ENCODE assay signal across 11 cellular contexts in the genomic region with DNA sequence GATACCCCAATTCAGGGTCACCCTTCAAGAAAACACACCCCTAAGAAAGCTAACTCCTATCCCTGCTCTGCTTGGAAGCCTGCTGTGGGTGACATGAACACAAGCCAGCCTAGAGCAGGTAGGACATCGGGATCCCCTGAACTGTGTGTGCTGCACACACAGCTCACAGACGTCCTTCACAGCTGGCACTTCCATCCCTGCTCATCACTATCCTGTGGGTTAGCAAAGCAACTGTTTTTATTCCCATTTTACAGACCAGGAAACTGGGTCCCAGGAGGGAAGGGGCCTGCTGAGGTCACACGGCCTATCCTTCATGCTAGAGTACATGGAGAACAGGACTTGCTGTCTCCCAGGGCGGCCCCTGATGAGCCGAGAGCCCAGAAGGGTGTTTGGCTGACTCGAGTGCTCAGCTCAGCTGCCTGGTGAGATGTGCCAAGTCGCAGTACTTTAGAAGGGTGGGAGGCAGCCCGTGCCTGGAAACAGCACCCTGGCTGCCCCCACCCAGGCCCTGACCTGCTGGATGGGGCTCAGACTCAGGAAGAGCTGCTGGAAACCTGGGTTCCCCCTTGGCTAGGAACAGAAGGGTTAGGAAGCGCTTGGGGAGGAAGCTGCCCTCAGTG. TPM values are rescaled to one million over a fixed set of nuclear protein-coding genes. Genes with fewer than 3 reads are reported as not detected.
DNase-seq lines count a peak whose midpoint lies in the region; ATAC-seq lines count a peak whose summit lies in the region.
"Had no signal": no experiment of that assay in that cellular context is flagged by ENCODE, and none has a peak within 500 bp of the region (broad histone marks: within the 10 kb centered on the region; RNA-seq: fewer than 3 reads in every experiment).

No MANE protein-coding gene starts in this region.

- no peaks in the 10 kb centered on the region for H3K9me3 ChIP-seq in CD4-positive, alpha-beta memory T cell (ENCODE audit: control insufficient read depth in 1 of 2, low read length in 2 of 2)
- H3K9me3 ChIP-seq in T-helper 17 cell (ENCODE audit: control insufficient read depth, low read length, poor library complexity, severe bottlenecking), result no peaks in the 10 kb centered on the region

- CTCF ChIA-PET in CD4-positive, alpha-beta memory T cell (lab: Charles Lee; ENCODE audit: partially characterized antibody), result interaction anchor here (1.0 to 17.8 kb wide), 8 partner anchors 8 to 237 kb away, joined by 3 to 921 read pairs (median 56); a partner anchor contains a TSS

- peak overlapping the region in 1 of 2 donors; percentile 20 for H3K4me3 ChIP-seq in CD4-positive, alpha-beta memory T cell (ENCODE audit: low read length in 2 of 2)
- no peak overlapping the region for H3K4me3 ChIP-seq in rectal smooth muscle tissue (ENCODE audit: low read length)

- peak overlapping the region; percentile 60 to 96 (median 87) for H3K27ac Mint-ChIP-seq in CD4-positive, alpha-beta memory T cell
- peak overlapping the region; percentile 87 for H3K27ac Mint-ChIP-seq in T-helper 17 cell

- H3K27me3 ChIP-seq in CD4-positive, alpha-beta memory T cell (ENCODE audit: insufficient read depth, low read length), result no peaks in the 10 kb centered on the region
- no peaks in the 10 kb centered on the region for H3K27me3 ChIP-seq in rectal smooth muscle tissue (ENCODE audit: control insufficient read depth, insufficient read depth, low read length)

- peak overlapping the region in 6 of 8 donors; percentile 4 to 78 (median 71) for H3K4me3 Mint-ChIP-seq in CD4-positive, alpha-beta memory T cell
- peak overlapping the region; percentile 56 for H3K4me3 Mint-ChIP-seq in T-helper 17 cell

- no peak for DNase-seq in CD4-positive, alpha-beta memory T cell
- DNase-seq in T-helper 17 cell, result no peak
- DNase-seq in Right ventricle myocardium inferior (ENCODE audit: missing footprints), result no peak
- DNase-seq in NCI-H526 treated with DMSO at 0.1 percent for 48 hours (lab: John Stamatoyannopoulos, UW), result no peak
- no peak for DNase-seq in cerebellar nuclear complex (lab: John Stamatoyannopoulos, UW)
- no peak for DNase-seq in kidney tubule cell (ENCODE audit: low spot score)

- H3K9me3 Mint-ChIP-seq in CD4-positive, alpha-beta memory T cell, result no peaks in the 10 kb centered on the region

- H3K36me3 Mint-ChIP-seq in CD4-positive, alpha-beta memory T cell, result no peaks in the 10 kb centered on the region
- H3K36me3 Mint-ChIP-seq in T-helper 17 cell (ENCODE audit: low read depth), result peaks cover 2% of the 10 kb centered on the region

- peaks cover 48% of the 10 kb centered on the region for H3K4me1 ChIP-seq in CD4-positive, alpha-beta memory T cell (ENCODE audit: insufficient read depth, low read length)
- H3K4me1 ChIP-seq in rectal smooth muscle tissue (ENCODE audit: control insufficient read depth, insufficient read depth, low read length), result peaks cover 57% of the 10 kb centered on the region

- POLR2A ChIA-PET in CD4-positive, alpha-beta memory T cell (lab: Charles Lee; ENCODE audit: partially characterized antibody), result interaction anchor here (0.8 to 23.9 kb wide), 10 partner anchors 8 to 488 kb away, joined by 3 to 877 read pairs (median 8); a partner anchor contains a TSS

- no peaks in the 10 kb centered on the region for H3K27me3 Mint-ChIP-seq in CD4-positive, alpha-beta memory T cell
- H3K27me3 Mint-ChIP-seq in T-helper 17 cell, result no peaks in the 10 kb centered on the region

- intact Hi-C loops in CD4-positive, alpha-beta memory T cell (cut with micrococcal nuclease), result no loop called here
- intact Hi-C loops in Right ventricle myocardium inferior (cut with DNase I), result loop anchor here (10.0 kb wide), 1 partner anchor 348 kb away; a partner anchor contains a TSS

- ATAC-seq in T-helper 17 cell (no peak), Right ventricle myocardium inferior (peak; percentile 3), GM19023 (IDR thresholded peaks at IDR 0.05; ENCODE audit: unreplicated experiment) (no peak)

- H3K36me3 ChIP-seq in CD4-positive, alpha-beta memory T cell (ENCODE audit: insufficient read depth, low read length), result no peaks in the 10 kb centered on the region
- no peaks in the 10 kb centered on the region for H3K36me3 ChIP-seq in rectal smooth muscle tissue (ENCODE audit: control insufficient read depth, insufficient read depth, low read length)

- H3K27ac ChIP-seq in CD4-positive, alpha-beta memory T cell (ENCODE audit: low read depth, low read length), result peak overlapping the region; percentile 11
- H3K27ac ChIP-seq in rectal smooth muscle tissue (ENCODE audit: low read depth, low read length), result peak overlapping the region; percentile 97

- H3K4me1 Mint-ChIP-seq in CD4-positive, alpha-beta memory T cell, result peaks cover 27 to 63% (median 45%) of the 10 kb centered on the region in 4 donors
- H3K4me1 Mint-ChIP-seq in T-helper 17 cell, result peaks cover 30% of the 10 kb centered on the region

- H3K9ac ChIP-seq in rectal smooth muscle tissue (ENCODE audit: low read length), result no peak overlapping the region

RNA-seq across cellular contexts. Expression of a gene that starts 28.3 kb away (rescaled TPM):
- 100 to 1,000 TPM; 197 to 201 TPM for total RNA-seq in CD4-positive, alpha-beta memory T cell
- polyA plus RNA-seq in CD4-positive, alpha-beta memory T cell, result 100 to 1,000 TPM; 123 to 288 TPM
- total RNA-seq in T-helper 17 cell (100 to 1,000 TPM; 584 to 606 TPM), Right ventricle myocardium inferior (44.8 TPM)

RNA-seq across cellular contexts. Expression of a gene that starts 47.6 kb away (rescaled TPM):
- under 1 TPM; 0.41 to 0.78 TPM for total RNA-seq in CD4-positive, alpha-beta memory T cell
- not detected for polyA plus RNA-seq in CD4-positive, alpha-beta memory T cell
- total RNA-seq in T-helper 17 cell, result 1 to 10 TPM in 1 of 2 donors, under 1 TPM in 1; 0.13 to 1.0 TPM
- 0.51 TPM for total RNA-seq in Right ventricle myocardium inferior
- total RNA-seq: fibroblast of villous mesenchyme, HT1080, NCI-H460 had no signal
